1 cellular context compared by ENCODE assay signal in the genomic region with DNA sequence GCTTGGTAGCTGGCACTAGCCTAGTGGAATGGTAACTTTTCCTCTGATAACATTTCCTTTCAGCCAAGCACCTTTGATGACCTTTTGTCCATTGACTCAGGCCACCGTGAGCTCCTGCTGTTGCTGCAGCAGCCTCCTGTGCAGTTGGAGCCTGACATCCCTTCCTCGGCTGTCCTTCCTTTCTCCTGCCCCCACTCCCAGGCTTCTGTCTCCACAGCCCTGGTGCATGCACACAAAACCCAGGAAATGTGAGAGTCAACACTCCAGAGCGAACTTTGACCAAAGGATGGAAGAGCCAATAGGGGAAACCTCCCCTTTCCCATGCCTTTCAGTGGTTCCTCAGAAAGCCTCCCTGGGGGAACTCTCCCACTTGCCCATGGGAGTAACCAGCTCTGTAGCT.
TF ChIP-seq lines count a peak whose summit lies in the region.

No MANE protein-coding gene starts in this region.

TF ChIP-seq in HepG2, 621 proteins besides CTCF, POLR2A, EP300 and RAD21 (continued from another document):
- no peak for TF ChIP-seq DPF2 (CRISPR knock-in tag; IDR thresholded peaks at IDR 0.05; ENCODE audit: borderline replicate concordance, low read depth)
- TF ChIP-seq, protein P1, sequence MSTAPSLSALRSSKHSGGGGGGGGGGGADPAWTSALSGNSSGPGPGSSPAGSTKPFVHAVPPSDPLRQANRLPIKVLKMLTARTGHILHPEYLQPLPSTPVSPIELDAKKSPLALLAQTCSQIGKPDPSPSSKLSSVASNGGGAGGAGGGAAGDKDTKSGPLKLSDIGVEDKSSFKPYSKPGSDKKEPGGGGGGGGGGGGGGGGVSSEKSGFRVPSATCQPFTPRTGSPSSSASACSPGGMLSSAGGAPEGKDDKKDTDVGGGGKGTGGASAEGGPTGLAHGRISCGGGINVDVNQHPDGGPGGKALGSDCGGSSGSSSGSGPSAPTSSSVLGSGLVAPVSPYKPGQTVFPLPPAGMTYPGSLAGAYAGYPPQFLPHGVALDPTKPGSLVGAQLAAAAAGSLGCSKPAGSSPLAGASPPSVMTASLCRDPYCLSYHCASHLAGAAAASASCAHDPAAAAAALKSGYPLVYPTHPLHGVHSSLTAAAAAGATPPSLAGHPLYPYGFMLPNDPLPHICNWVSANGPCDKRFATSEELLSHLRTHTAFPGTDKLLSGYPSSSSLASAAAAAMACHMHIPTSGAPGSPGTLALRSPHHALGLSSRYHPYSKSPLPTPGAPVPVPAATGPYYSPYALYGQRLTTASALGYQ (CRISPR knock-in tag; IDR thresholded peaks at IDR 0.05) = no peak
- TF ChIP-seq POGZ (CRISPR knock-in tag; IDR thresholded peaks at IDR 0.05) = 0 out of 2 replicates have a peak, but pooled peaks have one; percentile 20
- TF ChIP-seq ZKSCAN8 (CRISPR knock-in tag; IDR thresholded peaks at IDR 0.05; ENCODE audit: borderline replicate concordance) = no peak
- no peak for TF ChIP-seq SRSF4 (IDR thresholded peaks at IDR 0.05; ENCODE audit: low read depth, low read length, poor library complexity, severe bottlenecking)
- TF ChIP-seq SALL1 (CRISPR knock-in tag; IDR thresholded peaks at IDR 0.05) = 0 out of 2 replicates have a peak, but pooled peaks have one; percentile 25
- TF ChIP-seq, protein P2, sequence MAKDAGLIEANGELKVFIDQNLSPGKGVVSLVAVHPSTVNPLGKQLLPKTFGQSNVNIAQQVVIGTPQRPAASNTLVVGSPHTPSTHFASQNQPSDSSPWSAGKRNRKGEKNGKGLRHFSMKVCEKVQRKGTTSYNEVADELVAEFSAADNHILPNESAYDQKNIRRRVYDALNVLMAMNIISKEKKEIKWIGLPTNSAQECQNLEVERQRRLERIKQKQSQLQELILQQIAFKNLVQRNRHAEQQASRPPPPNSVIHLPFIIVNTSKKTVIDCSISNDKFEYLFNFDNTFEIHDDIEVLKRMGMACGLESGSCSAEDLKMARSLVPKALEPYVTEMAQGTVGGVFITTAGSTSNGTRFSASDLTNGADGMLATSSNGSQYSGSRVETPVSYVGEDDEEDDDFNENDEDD (CRISPR knock-in tag; IDR thresholded peaks at IDR 0.05; ENCODE audit: borderline replicate concordance) = no peak
TF ChIP-seq in HepG2: peak in this region for 18.
